ENCODE assay signal across 21 cellular contexts in genomic region chr18:20966795-20967194, GRCh38.
"Had no signal": no experiment of that assay in that cellular context is flagged by ENCODE, and none has a peak within 500 bp of the region (broad histone marks: within the 10 kb centered on the region; RNA-seq: fewer than 3 reads in every experiment).

No MANE protein-coding gene starts in this region.

- DNase-seq: KBM-7, MV-4-11, NCI-H1048, NCI-H1105, NCI-H1417, NCI-H1436 treated with DMSO at 0.1 percent for 48 hours, NCI-H1694, NCI-H187 treated with DMSO at 0.1 percent for 48 hours, NCI-H2029 treated with DMSO at 0.1 percent for 48 hours, NCI-H2171 treated with DMSO at 0.1 percent for 48 hours, NCI-H345, NCI-H446 treated with DMSO at 0.1 percent for 48 hours, NCI-H510A treated with DMSO at 0.1 percent for 48 hours, NCI-H526 treated with DMSO at 0.1 percent for 48 hours, NCI-H774, RPMI8226, SHP77, SK-N-SH had no signal

- H3K9me3 ChIP-seq: SK-N-SH had no signal

- H3K27ac ChIP-seq: HL-60 had no signal

- H3K4me2 ChIP-seq: SK-N-SH had no signal

- FAIRE-seq: HTR-8/SVneo, RCC 7860 had no signal

- H3K9ac ChIP-seq: SK-N-SH had no signal
